9 cellular contexts compared by ENCODE assay signal in genomic region chr7:139359366-139360209, GRCh38. TPM values are rescaled to one million over a fixed set of nuclear protein-coding genes. Genes with fewer than 3 reads are reported as not detected.
A peak's percentile ranks its signal among the peaks of the same experiment; 100 is the strongest.
DNase-seq lines count a peak whose midpoint lies in the region; ATAC-seq, FAIRE-seq and TF ChIP-seq lines count a peak whose summit lies in the region.
"Had no signal": no experiment of that assay in that cellular context is flagged by ENCODE, and none has a peak within 500 bp of the region (broad histone marks: within the 10 kb centered on the region; RNA-seq: fewer than 3 reads in every experiment).

Gene LUC7L2, plus strand, starts transcription at chr7:139359894. Its CDS starts 368 bp downstream, at chr7:139360262.

- peaks cover 9 to 15% of the 10 kb centered on the region in 2 donors for H3K4me1 ChIP-seq in kidney (ENCODE audit: control insufficient read depth in 1 of 2, insufficient read depth in 1 of 2, low read depth in 1 of 2, low read length in 2 of 2)

- FAIRE-seq in kidney (lab: Jason Lieb, UNC) = no peak
- FAIRE-seq: islet of Langerhans had no signal

- ATAC-seq in GM19043 (IDR thresholded peaks at IDR 0.05; ENCODE audit: low read depth, unreplicated experiment) (peak; percentile 75), HG03378 (IDR thresholded peaks at IDR 0.05; ENCODE audit: unreplicated experiment) (peak; percentile 69)

- DNase-seq in AG20443 (ENCODE audit: low spot score) (peak; percentile 97), NCI-H460 (ENCODE audit: extremely low read depth, low read depth) (peak; percentile 97), cerebellar nuclear complex (lab: John Stamatoyannopoulos, UW) (peak; percentile 83 to 91), kidney (peak; percentile 100)
- DNase-seq in activated CD4-positive, CD25-positive, alpha-beta regulatory T cell treated with anti-CD3 and anti-CD28 coated beads, Interleukin-2, amount 50 U/mL, for 72 hours = peak; percentile 98
- DNase-seq in stimulated activated CD4-positive, alpha-beta T cell treated with anti-CD3 and anti-CD28 coated beads, Interleukin-15, amount 100 ng/mL, for 24 hours = peak; percentile 100

- H3K36me3 ChIP-seq in kidney (ENCODE audit: control insufficient read depth in 1 of 2, insufficient read depth in 2 of 2, low read length in 2 of 2) = peaks cover 0 to 2% of the 10 kb centered on the region in 2 donors

- H3K4me3 ChIP-seq in kidney (ENCODE audit: low read length in 2 of 2) = peak within 1 kb of the TSS; percentile 85 to 94

- H3K9ac ChIP-seq in kidney (ENCODE audit: low read length in 2 of 2) = peak within 1 kb of the TSS; percentile 99

- H3K27ac ChIP-seq in kidney (ENCODE audit: low read depth in 2 of 2, low read length in 2 of 2) = peak within 1 kb of the TSS; percentile 99 to 100

- intact Hi-C loops in kidney (cut with DNase I) = no loop called here

- TF ChIP-seq CTCF in kidney (IDR thresholded peaks at IDR 0.05; ENCODE audit: borderline replicate concordance, extremely low read depth, insufficient read depth) = no peak

- no peaks in the 10 kb centered on the region for H3K9me3 ChIP-seq in kidney (ENCODE audit: control insufficient read depth in 1 of 2, low read length in 2 of 2)

RNA-seq across cellular contexts. Expression of gene LUC7L2, which starts in this region (rescaled TPM):
- total RNA-seq in NCI-H460 (2014; rRNA removed; shearing (Covaris generic)) = 55.7 and 61.9 TPM in 2 replicates
- 94.4 and 95.9 TPM in 2 replicates for polyA plus RNA-seq in NCI-H460 (2014; cell fraction: nucleus; rRNA removed)
- 97.9 TPM for total RNA-seq in kidney
- polyA plus RNA-seq in kidney (ENCODE audit: insufficient read depth, low read depth, low replicate concordance) = 33.0 TPM

Comparison
In these comparisons a context has a peak if more than half of its experiments do, and no peak if none do; other contexts are left out.
1. Peak in every context shown above with its lines: DNase-seq, ATAC-seq, H3K4me3 ChIP-seq and H3K27ac ChIP-seq.